In the genomic region with DNA sequence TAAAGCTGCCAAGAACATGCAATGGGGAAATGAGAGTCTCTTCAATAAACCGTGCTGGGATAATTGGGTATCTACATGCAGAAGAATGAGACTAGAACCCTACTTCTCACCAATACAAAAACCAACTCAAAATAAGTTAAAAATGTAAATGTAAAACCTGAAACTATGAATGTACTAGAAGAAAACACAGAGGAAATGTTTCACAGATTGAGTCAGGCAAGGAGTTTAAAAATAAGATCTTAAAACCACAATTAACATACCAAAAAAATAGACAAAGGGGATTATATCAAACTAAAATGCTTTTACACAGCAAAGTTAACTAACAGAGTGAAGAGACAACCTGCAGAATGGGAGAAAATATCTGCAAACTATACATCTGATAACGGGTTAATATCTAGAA, we compare ENCODE assay signal across 16 cellular contexts.
A peak's percentile ranks its signal among the peaks of the same experiment; 100 is the strongest.
DNase-seq lines count a peak whose midpoint lies in the region; TF ChIP-seq lines count a peak whose summit lies in the region.
"Had no signal": no experiment of that assay in that cellular context is flagged by ENCODE, and none has a peak within 500 bp of the region (broad histone marks: within the 10 kb centered on the region; RNA-seq: fewer than 3 reads in every experiment).

No MANE protein-coding gene starts in this region.

- no peaks in the 10 kb centered on the region for H3K4me1 Mint-ChIP-seq in activated naive CD4-positive, alpha-beta T cell treated with anti-CD3 and anti-CD28 coated beads for 36 hours (ENCODE audit: low read depth)
- H3K4me1 Mint-ChIP-seq in Calu3 (ENCODE audit: low read depth, unreplicated experiment): no peaks in the 10 kb centered on the region
- H3K4me1 Mint-ChIP-seq: CD4-positive, alpha-beta memory T cell had no signal

- H3K27me3 Mint-ChIP-seq in activated naive CD4-positive, alpha-beta T cell treated with anti-CD3 and anti-CD28 coated beads for 36 hours (ENCODE audit: low read depth): no peaks in the 10 kb centered on the region
- no peaks in the 10 kb centered on the region for H3K27me3 Mint-ChIP-seq in Calu3 (ENCODE audit: unreplicated experiment)
- H3K27me3 Mint-ChIP-seq: CD4-positive, alpha-beta memory T cell had no signal

- peaks cover 13% of the 10 kb centered on the region for H3K9me3 Mint-ChIP-seq in activated naive CD4-positive, alpha-beta T cell treated with anti-CD3 and anti-CD28 coated beads for 36 hours
- H3K9me3 Mint-ChIP-seq in Calu3 (ENCODE audit: low read depth, unreplicated experiment): peaks cover 10% of the 10 kb centered on the region

- TF ChIP-seq CTCF in MM.1S (IDR thresholded peaks at IDR 0.05; ENCODE audit: low read length): no peak
- no peak for TF ChIP-seq CTCF in OCI-LY3 (IDR thresholded peaks at IDR 0.05; ENCODE audit: low read depth, low read length)
- TF ChIP-seq CTCF in Calu3 (IDR thresholded peaks at IDR 0.05; ENCODE audit: unreplicated experiment): no peak

- H3K9me3 ChIP-seq in MM.1S (replicated peaks; ENCODE audit: insufficient read depth, low read length) (no peaks in the 10 kb centered on the region), OCI-LY3 (ENCODE audit: insufficient read depth, low read length) (no peaks in the 10 kb centered on the region)

- CTCF ChIA-PET in activated naive CD4-positive, alpha-beta T cell treated with anti-CD3 and anti-CD28 coated beads for 36 hours (lab: Charles Lee): no interaction called here
- CTCF ChIA-PET in Calu3 (lab: Charles Lee): no interaction called here

- H3K79me2 ChIP-seq in MM.1S (ENCODE audit: low read length) (no peaks in the 10 kb centered on the region), OCI-LY3 (ENCODE audit: low read length) (no peaks in the 10 kb centered on the region)

- H3K4me3 ChIP-seq in MM.1S (ENCODE audit: low read length) (no peak overlapping the region), OCI-LY3 (ENCODE audit: low read length) (no peak overlapping the region)
- H3K4me3 ChIP-seq: GM23338 had no signal

- H3K4me2 ChIP-seq in MM.1S (ENCODE audit: low read depth, low read length): peak overlapping the region; percentile 33
- peak overlapping the region; percentile 3; the same call in 1 of the 2 replicates for H3K4me2 ChIP-seq in OCI-LY3 (ENCODE audit: low read length)
- H3K4me2 ChIP-seq: GM23338 had no signal

- H3F3A ChIP-seq in MM.1S (ENCODE audit: insufficient read depth, low read length): peaks cover 4% of the 10 kb centered on the region; the same call in 1 of the 2 replicates

- DNase-seq in EH (ENCODE audit: low read depth) (peak; percentile 25), MM.1S (peak; percentile 15), Calu3 (no peak), glomerular visceral epithelial cell (ENCODE audit: extremely low spot score) (no peak)
- DNase-seq in activated naive CD4-positive, alpha-beta T cell treated with anti-CD3 and anti-CD28 coated beads for 36 hours: no peak
- DNase-seq: 8988T; C1 segment of cervical spinal cord; CD4-positive, alpha-beta memory T cell; COR-L47; DMS153; DND-41; EL; GDM1; H9 had no signal

- no TSS peak for BruUV-seq in Calu3 (replicated peaks; lab: Mats Ljungman, UMichigan)

- H3K4me1 ChIP-seq in MM.1S (ENCODE audit: low read length) (peaks cover 16% of the 10 kb centered on the region; the same call in 1 of the 2 replicates), OCI-LY3 (ENCODE audit: low read length) (peaks cover 9% of the 10 kb centered on the region)

- H3K9ac ChIP-seq in MM.1S (ENCODE audit: low read length) (no peak overlapping the region), OCI-LY3 (ENCODE audit: low read length) (no peak overlapping the region)

- H4K20me1 ChIP-seq in MM.1S (ENCODE audit: insufficient read depth, low read length) (no peaks in the 10 kb centered on the region), OCI-LY3 (ENCODE audit: insufficient read depth, low read length) (no peaks in the 10 kb centered on the region)

- peaks cover 48% of the 10 kb centered on the region for H3K36me3 Mint-ChIP-seq in activated naive CD4-positive, alpha-beta T cell treated with anti-CD3 and anti-CD28 coated beads for 36 hours (ENCODE audit: low read depth)
- H3K36me3 Mint-ChIP-seq in Calu3 (ENCODE audit: insufficient read depth, unreplicated experiment): no peaks in the 10 kb centered on the region

- H3K36me3 ChIP-seq in MM.1S (replicated peaks; ENCODE audit: insufficient read depth, low read length): no peaks in the 10 kb centered on the region
- H3K36me3 ChIP-seq in OCI-LY3 (replicated peaks; ENCODE audit: low read depth, low read length): peaks cover 10% of the 10 kb centered on the region

- peak overlapping the region; percentile 39; the same call in 1 of the 2 replicates for H3K27ac ChIP-seq in MM.1S (ENCODE audit: low read length)
- no peak overlapping the region for H3K27ac ChIP-seq in OCI-LY3 (ENCODE audit: low read length)

- H3K9me2 ChIP-seq in MM.1S (replicated peaks; ENCODE audit: insufficient read depth, low read length): no peaks in the 10 kb centered on the region

- intact Hi-C loops in activated naive CD4-positive, alpha-beta T cell treated with anti-CD3 and anti-CD28 coated beads for 36 hours (cut with micrococcal nuclease): no loop called here
- intact Hi-C loops in Calu3 (cut with micrococcal nuclease; ENCODE audit: unreplicated experiment): no loop called here

- H3K27me3 ChIP-seq in MM.1S (replicated peaks; ENCODE audit: insufficient read depth, low read length) (no peaks in the 10 kb centered on the region), OCI-LY3 (ENCODE audit: low read depth, low read length) (no peaks in the 10 kb centered on the region)

- H3K4me3 Mint-ChIP-seq in activated naive CD4-positive, alpha-beta T cell treated with anti-CD3 and anti-CD28 coated beads for 36 hours: no peak overlapping the region
- H3K4me3 Mint-ChIP-seq in Calu3 (ENCODE audit: low read depth, unreplicated experiment): no peak overlapping the region
- H3K4me3 Mint-ChIP-seq: CD4-positive, alpha-beta memory T cell; GM23338; H9 had no signal

- H2AFZ ChIP-seq in MM.1S (ENCODE audit: low read length): no peak overlapping the region
- no peak overlapping the region for H2AFZ ChIP-seq in OCI-LY3 (ENCODE audit: low read depth, low read length)
- H2AFZ ChIP-seq: GM23338 had no signal

- no peak overlapping the region for H3K27ac Mint-ChIP-seq in activated naive CD4-positive, alpha-beta T cell treated with anti-CD3 and anti-CD28 coated beads for 36 hours
- no peak overlapping the region for H3K27ac Mint-ChIP-seq in Calu3 (ENCODE audit: unreplicated experiment)
- H3K27ac Mint-ChIP-seq: CD4-positive, alpha-beta memory T cell; GM23338; H9 had no signal

Comparison
In these comparisons a context has a peak if more than half of its experiments do, and no peak if none do; other contexts are left out.
1. DNase-seq: peak in EH (single experiment) and MM.1S (single experiment); none in activated naive CD4-positive, alpha-beta T cell treated with anti-CD3 and anti-CD28 coated beads for 36 hours (single experiment), Calu3 (single experiment) and glomerular visceral epithelial cell (single experiment).